Comparison of ENCODE assay signal across 20 cellular contexts in the genomic region with DNA sequence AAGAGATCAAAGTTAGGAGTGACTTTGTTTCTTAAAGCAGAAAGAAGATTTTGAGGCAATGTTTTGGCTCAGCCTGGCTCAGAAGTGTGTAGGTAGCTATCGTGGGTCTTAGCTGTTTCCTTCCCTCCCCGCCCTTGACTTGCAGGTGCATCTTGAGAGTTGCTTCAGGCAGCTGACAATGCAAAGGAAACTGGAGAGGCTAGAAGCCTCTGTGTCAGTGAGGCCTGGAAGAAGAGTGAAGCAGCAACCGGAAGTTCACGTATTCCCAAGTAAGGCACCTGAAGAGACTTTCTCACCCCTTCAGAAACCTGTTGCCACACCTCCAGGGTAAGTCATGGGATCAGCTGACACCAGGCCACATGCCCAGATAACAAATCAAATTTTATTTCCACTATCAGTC. TPM values are rescaled to one million over a fixed set of nuclear protein-coding genes. Genes with fewer than 3 reads are reported as not detected.
A peak's percentile ranks its signal among the peaks of the same experiment; 100 is the strongest.
DNase-seq lines count a peak whose midpoint lies in the region; ATAC-seq, FAIRE-seq and TF ChIP-seq lines count a peak whose summit lies in the region.
"Had no signal": no experiment of that assay in that cellular context is flagged by ENCODE, and none has a peak within 500 bp of the region (broad histone marks: within the 10 kb centered on the region; RNA-seq: fewer than 3 reads in every experiment).

No MANE protein-coding gene starts in this region.

- H2AK5ac ChIP-seq in H1 (ENCODE audit: low read depth, low read length): no peak overlapping the region

- no peak overlapping the region for H2BK12ac ChIP-seq in H1 (ENCODE audit: low read depth, low read length)

- no peak overlapping the region for H3K14ac ChIP-seq in H1 (ENCODE audit: insufficient read length)

- H2BK15ac ChIP-seq in H1 (ENCODE audit: low read length): no peak overlapping the region

- no peaks in the 10 kb centered on the region for H3K36me3 Mint-ChIP-seq in activated CD4-positive, alpha-beta memory T cell treated with anti-CD3 and anti-CD28 coated beads for 36 hours
- H3K36me3 Mint-ChIP-seq in activated CD4-positive, alpha-beta memory T cell treated with anti-CD3 and anti-CD28 coated beads, Interleukin-2, amount 10 ng/mL, durations not matched to agents 7 days and 5 days (ENCODE audit: low read depth): no peaks in the 10 kb centered on the region
- no peaks in the 10 kb centered on the region for H3K36me3 Mint-ChIP-seq in CD4-positive, CD25-positive, alpha-beta regulatory T cell

- H2BK5ac ChIP-seq in H1 (ENCODE audit: low read depth, low read length): no peak overlapping the region

- H3K4me3 ChIP-seq in CD4-positive, CD25-positive, alpha-beta regulatory T cell (ENCODE audit: low read depth, low read length): no peak overlapping the region
- H3K4me3 ChIP-seq in Karpas-422 (ENCODE audit: low read length): no peak overlapping the region
- no peak overlapping the region for H3K4me3 ChIP-seq in H1 (ENCODE audit: extremely low read depth in 1 of 4, insufficient read depth in 2 of 4, low read depth in 3 of 4, low read length in 4 of 4)
- no peak overlapping the region for H3K4me3 ChIP-seq in vagina

- H3K9me2 ChIP-seq in Karpas-422 (replicated peaks; ENCODE audit: insufficient read depth, low read length): no peaks in the 10 kb centered on the region

- peaks cover 4% of the 10 kb centered on the region for H3K4me1 Mint-ChIP-seq in activated CD4-positive, alpha-beta memory T cell treated with anti-CD3 and anti-CD28 coated beads for 36 hours (ENCODE audit: low read depth)
- H3K4me1 Mint-ChIP-seq in activated CD4-positive, alpha-beta memory T cell treated with anti-CD3 and anti-CD28 coated beads, Interleukin-2, amount 10 ng/mL, durations not matched to agents 7 days and 5 days: no peaks in the 10 kb centered on the region
- H3K4me1 Mint-ChIP-seq in CD4-positive, CD25-positive, alpha-beta regulatory T cell: peaks cover 0 to 7% (median 0%) of the 10 kb centered on the region in 4 donors

- H3K27me3 Mint-ChIP-seq in activated CD4-positive, alpha-beta memory T cell treated with anti-CD3 and anti-CD28 coated beads for 36 hours: no peaks in the 10 kb centered on the region
- H3K27me3 Mint-ChIP-seq in activated CD4-positive, alpha-beta memory T cell treated with anti-CD3 and anti-CD28 coated beads, Interleukin-2, amount 10 ng/mL, durations not matched to agents 7 days and 5 days: no peaks in the 10 kb centered on the region
- no peaks in the 10 kb centered on the region for H3K27me3 Mint-ChIP-seq in CD4-positive, CD25-positive, alpha-beta regulatory T cell

- TF ChIP-seq POLR2A in H1 (IDR thresholded peaks at IDR 0.05; ENCODE audit: control extremely low read depth in 1 of 2, low read depth in 2 of 2, low read length in 2 of 2) (no peak), vagina (IDR thresholded peaks at IDR 0.05) (no peak), GM18505 (IDR thresholded peaks at IDR 0.05; ENCODE audit: borderline replicate concordance, extremely low read depth, insufficient read depth, insufficient read length) (no peak)

- TF ChIP-seq EP300 in H1 (IDR thresholded peaks at IDR 0.05; ENCODE audit: borderline replicate concordance in 1 of 2, low read depth in 2 of 2, low read length in 2 of 2): no peak

- H3K23ac ChIP-seq in H1 (ENCODE audit: insufficient read length): no peak overlapping the region

- FAIRE-seq in H1 (lab: Jason Lieb, UNC): no peak

- H3K4me3 Mint-ChIP-seq in activated CD4-positive, alpha-beta memory T cell treated with anti-CD3 and anti-CD28 coated beads for 36 hours: no peak overlapping the region
- H3K4me3 Mint-ChIP-seq in activated CD4-positive, alpha-beta memory T cell treated with anti-CD3 and anti-CD28 coated beads, Interleukin-2, amount 10 ng/mL, durations not matched to agents 7 days and 5 days: no peak overlapping the region
- no peak overlapping the region for H3K4me3 Mint-ChIP-seq in CD4-positive, CD25-positive, alpha-beta regulatory T cell
- H3K4me3 Mint-ChIP-seq: HFFc6 had no signal

- no peak overlapping the region for H3K27ac ChIP-seq in CD4-positive, CD25-positive, alpha-beta regulatory T cell (ENCODE audit: insufficient read depth, low read length, poor library complexity, severe bottlenecking)
- H3K27ac ChIP-seq in Karpas-422 (ENCODE audit: low read length) (no peak overlapping the region), H1 (ENCODE audit: low read depth, low read length) (no peak overlapping the region), vagina (no peak overlapping the region)
- H3K27ac ChIP-seq: HL-60 had no signal

- no peaks in the 10 kb centered on the region for H3K36me3 ChIP-seq in CD4-positive, CD25-positive, alpha-beta regulatory T cell (ENCODE audit: control insufficient read depth, insufficient read depth, low read length)
- H3K36me3 ChIP-seq in Karpas-422 (ENCODE audit: insufficient read depth, low read length) (no peaks in the 10 kb centered on the region), H1 (ENCODE audit: control insufficient read depth in 2 of 4, insufficient read depth in 4 of 4, low read length in 3 of 4) (no peaks in the 10 kb centered on the region), vagina (no peaks in the 10 kb centered on the region)

- CTCF ChIA-PET in activated CD4-positive, alpha-beta memory T cell treated with anti-CD3 and anti-CD28 coated beads for 36 hours (lab: Charles Lee): no interaction called here
- CTCF ChIA-PET in activated CD4-positive, alpha-beta memory T cell treated with anti-CD3 and anti-CD28 coated beads, Interleukin-2, amount 10 ng/mL, durations not matched to agents 7 days and 5 days (lab: Charles Lee): no interaction called here
- CTCF ChIA-PET in H1 (lab: Charles Lee; ENCODE audit: partially characterized antibody): no interaction called here

- intact Hi-C loops in activated CD4-positive, alpha-beta memory T cell treated with anti-CD3 and anti-CD28 coated beads for 36 hours (cut with micrococcal nuclease): no loop called here
- intact Hi-C loops in vagina (cut with DNase I): no loop called here

- H4K20me1 ChIP-seq in Karpas-422 (ENCODE audit: insufficient read depth, low read depth, low read length): no peaks in the 10 kb centered on the region
- no peaks in the 10 kb centered on the region for H4K20me1 ChIP-seq in H1 (replicated peaks in 1 of 2; ENCODE audit: control insufficient read depth in 1 of 2, insufficient read depth in 2 of 2, low read length in 2 of 2)

- H3K79me2 ChIP-seq in Karpas-422 (ENCODE audit: low read length) (no peaks in the 10 kb centered on the region), H1 (ENCODE audit: control insufficient read depth in 1 of 2, insufficient read depth in 2 of 2, low read length in 2 of 2) (no peaks in the 10 kb centered on the region)

- H3K9me3 Mint-ChIP-seq in activated CD4-positive, alpha-beta memory T cell treated with anti-CD3 and anti-CD28 coated beads for 36 hours: no peaks in the 10 kb centered on the region
- no peaks in the 10 kb centered on the region for H3K9me3 Mint-ChIP-seq in activated CD4-positive, alpha-beta memory T cell treated with anti-CD3 and anti-CD28 coated beads, Interleukin-2, amount 10 ng/mL, durations not matched to agents 7 days and 5 days
- H3K9me3 Mint-ChIP-seq in CD4-positive, CD25-positive, alpha-beta regulatory T cell: peaks cover 0 to 2% (median 0%) of the 10 kb centered on the region in 7 donors
- H3K9me3 Mint-ChIP-seq: HFFc6 had no signal

- no peak overlapping the region for H4K5ac ChIP-seq in H1 (ENCODE audit: insufficient read length, low read depth, low read length)

- H3K27me3 ChIP-seq in CD4-positive, CD25-positive, alpha-beta regulatory T cell (ENCODE audit: control insufficient read depth, insufficient read depth, low read length): no peaks in the 10 kb centered on the region
- H3K27me3 ChIP-seq in Karpas-422 (ENCODE audit: low read length): no peaks in the 10 kb centered on the region
- no peaks in the 10 kb centered on the region for H3K27me3 ChIP-seq in H1 (replicated peaks in 1 of 4; ENCODE audit: control insufficient read depth in 3 of 4, extremely low read depth in 1 of 4, insufficient read depth in 3 of 4, low read length in 3 of 4)
- no peaks in the 10 kb centered on the region for H3K27me3 ChIP-seq in vagina

- no peak overlapping the region for H2BK120ac ChIP-seq in H1 (replicated peaks; ENCODE audit: low read depth, low read length)

- no peak overlapping the region for H3K27ac Mint-ChIP-seq in activated CD4-positive, alpha-beta memory T cell treated with anti-CD3 and anti-CD28 coated beads for 36 hours
- H3K27ac Mint-ChIP-seq in activated CD4-positive, alpha-beta memory T cell treated with anti-CD3 and anti-CD28 coated beads, Interleukin-2, amount 10 ng/mL, durations not matched to agents 7 days and 5 days: no peak overlapping the region
- peak overlapping the region; percentile 22 to 50 (median 44) for H3K27ac Mint-ChIP-seq in CD4-positive, CD25-positive, alpha-beta regulatory T cell
- H3K27ac Mint-ChIP-seq: HFFc6 had no signal

- no peak overlapping the region for H3K18ac ChIP-seq in H1 (ENCODE audit: extremely low read depth, low read length)

- H4K8ac ChIP-seq in H1 (ENCODE audit: extremely low read depth, insufficient read depth, low read length): no peak overlapping the region

- TF ChIP-seq RAD21 in H1 (IDR thresholded peaks at IDR 0.05 in 1 of 2, conservative IDR thresholded peaks at IDR 0.05 in 1 of 2; ENCODE audit: low read depth in 2 of 2, low read length in 2 of 2): no peak

- no peaks in the 10 kb centered on the region for H3K4me1 ChIP-seq in CD4-positive, CD25-positive, alpha-beta regulatory T cell (ENCODE audit: control insufficient read depth, insufficient read depth, low read length, poor library complexity, severe bottlenecking)
- H3K4me1 ChIP-seq in Karpas-422 (ENCODE audit: low read length) (no peaks in the 10 kb centered on the region), H1 (replicated peaks in 1 of 4; ENCODE audit: control insufficient read depth in 3 of 4, insufficient read depth in 4 of 4, low read length in 3 of 4) (no peaks in the 10 kb centered on the region), vagina (no peaks in the 10 kb centered on the region)

- H4K91ac ChIP-seq in H1 (replicated peaks; ENCODE audit: insufficient read length, low read length): no peak overlapping the region

- no peak for ATAC-seq in CD4-positive, CD25-positive, alpha-beta regulatory T cell (ENCODE audit: low read depth in 2 of 2)
- ATAC-seq in GM18505 (IDR thresholded peaks at IDR 0.05; ENCODE audit: unreplicated experiment): no peak

- no peak overlapping the region for H3K4me2 ChIP-seq in Karpas-422 (ENCODE audit: low read depth, low read length, poor library complexity, severe bottlenecking)
- H3K4me2 ChIP-seq in H1 (ENCODE audit: insufficient read depth in 1 of 2, low read depth in 2 of 2, low read length in 2 of 2): no peak overlapping the region

- TF ChIP-seq CTCF in H1 (IDR thresholded peaks at IDR 0.05; ENCODE audit: control extremely low read depth in 1 of 3, insufficient read depth in 1 of 3, low read depth in 1 of 3, low read length in 3 of 3): no peak
- TF ChIP-seq CTCF in vagina (IDR thresholded peaks at IDR 0.05): no peak

- H3K23me2 ChIP-seq in H1 (ENCODE audit: low read depth, low read length): no peaks in the 10 kb centered on the region

- H3K9ac ChIP-seq in Karpas-422 (ENCODE audit: low read length) (no peak overlapping the region), H1 (replicated peaks in 1 of 4; ENCODE audit: extremely low read depth in 1 of 4, low read depth in 3 of 4, low read length in 3 of 4) (no peak overlapping the region)

- H2BK20ac ChIP-seq in H1 (ENCODE audit: low read length): no peak overlapping the region

- H2AFZ ChIP-seq in Karpas-422 (ENCODE audit: low read length): 0 out of 2 replicates have a peak overlapping the region, but pooled peaks have one; percentile 43
- H2AFZ ChIP-seq in H1 (ENCODE audit: low read length): peak overlapping the region; percentile 32; the same call in 1 of the 2 replicates

- no peak overlapping the region for H3K56ac ChIP-seq in H1 (replicated peaks; ENCODE audit: insufficient read length, low read depth, low read length)

- WGBS in H1 (ENCODE audit: extremely low coverage in 1 of 2, insufficient coverage in 1 of 2, insufficient read length in 1 of 2, insufficient replicate concordance in 2 of 2, low coverage in 1 of 2, low lambda C conversion rate in 2 of 2, missing lambda C conversion rate in 1 of 2), 2 experiments: 76% methylated on average over 3 of the region's 4 CpGs; no CpG with 5 or more reads in 1 of the 2 experiments

- H3K4ac ChIP-seq in H1 (replicated peaks; ENCODE audit: insufficient read length, low read depth, low read length): no peak overlapping the region

- H3K79me1 ChIP-seq in H1 (ENCODE audit: low read depth, low read length): no peaks in the 10 kb centered on the region

- POLR2A ChIA-PET in activated CD4-positive, alpha-beta memory T cell treated with anti-CD3 and anti-CD28 coated beads for 36 hours (lab: Charles Lee): no interaction called here
- POLR2A ChIA-PET in activated CD4-positive, alpha-beta memory T cell treated with anti-CD3 and anti-CD28 coated beads, Interleukin-2, amount 10 ng/mL, durations not matched to agents 7 days and 5 days (lab: Charles Lee): no interaction called here
- POLR2A ChIA-PET in H1 (lab: Charles Lee; ENCODE audit: partially characterized antibody): no interaction called here

- no peaks in the 10 kb centered on the region for H3K9me3 ChIP-seq in CD4-positive, CD25-positive, alpha-beta regulatory T cell (ENCODE audit: control insufficient read depth in 2 of 2, low read length in 2 of 2)
- peaks cover 3% of the 10 kb centered on the region; the same call in 1 of the 2 replicates for H3K9me3 ChIP-seq in Karpas-422 (ENCODE audit: low read length)
- no peaks in the 10 kb centered on the region for H3K9me3 ChIP-seq in H1 (ENCODE audit: insufficient read depth in 2 of 2, low read depth in 1 of 2, low read length in 1 of 2)
- no peaks in the 10 kb centered on the region for H3K9me3 ChIP-seq in vagina

- DNase-seq in activated CD4-positive, alpha-beta memory T cell treated with anti-CD3 and anti-CD28 coated beads for 36 hours: peak; percentile 9
- no peak for DNase-seq in activated CD4-positive, alpha-beta memory T cell treated with anti-CD3 and anti-CD28 coated beads, Interleukin-2, amount 10 ng/mL, durations not matched to agents 7 days and 5 days
- DNase-seq in CD4-positive, CD25-positive, alpha-beta regulatory T cell: peak in 1 of 3 donors; percentile 7
- DNase-seq in Karpas-422 (no peak), H1 (ENCODE audit: low read depth in 1 of 2, low spot score in 2 of 2) (no peak), NCI-H748 (lab: John Stamatoyannopoulos, UW; ENCODE audit: unreplicated experiment) (no peak), vagina (ENCODE audit: extremely low spot score in 2 of 2) (no peak)
- DNase-seq: 8988T; C1 segment of cervical spinal cord; DMS53; GOT3; HFFc6; NCI-H1048; NCI-H146; NCI-H345; NCI-H526 treated with DMSO at 0.1 percent for 48 hours; NK-92 treated with Interleukin-12 subunit alpha and Interleukin-12 subunit beta, amount 100 ng/mL, for 24 hours had no signal

RNA-seq across cellular contexts. Expression of a gene that starts 10.6 kb away (rescaled TPM):
- total RNA-seq in activated CD4-positive, alpha-beta memory T cell treated with anti-CD3 and anti-CD28 coated beads for 36 hours: under 1 TPM; 0.45 to 0.48 TPM
- total RNA-seq in activated CD4-positive, alpha-beta memory T cell treated with anti-CD3 and anti-CD28 coated beads, Interleukin-2, amount 10 ng/mL, durations not matched to agents 7 days and 5 days: under 1 TPM; 0.15 to 0.35 TPM
- 1.2 TPM for total RNA-seq in CD4-positive, CD25-positive, alpha-beta regulatory T cell
- polyA plus RNA-seq in CD4-positive, CD25-positive, alpha-beta regulatory T cell: under 1 TPM in 3 of 4 donors, not detected in 1; 0.07 to 0.49 (median 0.44) TPM
- total RNA-seq in Karpas-422 (2014; rRNA removed; shearing (Covaris generic); ENCODE audit: low replicate concordance): not detected in 2 replicates
- 1.2 and 1.3 TPM in 2 replicates for total RNA-seq in H1 (2021; fragmentation: NEBNext Ultra II Directional; extraction: Animal tissue kit (Norgen Biotek cat#: 25700))
- 0.70 and 0.83 TPM in 2 replicates for polyA plus RNA-seq in H1 (2011; rRNA removed)
- 0.81 TPM for polyA plus RNA-seq in H1 (2011; cell fraction: cytosol; rRNA removed)
- 0.81 TPM for polyA plus RNA-seq in H1 (2011; cell fraction: nucleus; rRNA removed)
- 0.62 to 1.0 TPM (median 0.71 TPM) in 4 replicates for polyA plus RNA-seq in H1 (2012, experiment 1 of 2)
- 0.37 TPM for polyA plus RNA-seq in H1 (2012, experiment 2 of 2)
- polyA plus RNA-seq in H1 (2013, experiment 1 of 2): 0.79 TPM
- polyA plus RNA-seq in H1 (2013, experiment 2 of 2): 0.72 TPM
- polyA minus RNA-seq in H1 (2011; rRNA and poly(A)+ RNA removed): 1.6 and 2.3 TPM in 2 replicates
- 1.6 TPM for polyA minus RNA-seq in H1 (2011; cell fraction: cytosol; rRNA and poly(A)+ RNA removed)
- 2.2 TPM for polyA minus RNA-seq in H1 (2011; cell fraction: nucleus; rRNA and poly(A)+ RNA removed)
- total RNA-seq in vagina: 0.74 TPM
- total RNA-seq: G401, HFFc6 had no signal

RNA-seq across cellular contexts. Expression of a gene that starts 30.2 kb away (rescaled TPM):
- total RNA-seq in activated CD4-positive, alpha-beta memory T cell treated with anti-CD3 and anti-CD28 coated beads for 36 hours: not detected
- not detected for total RNA-seq in activated CD4-positive, alpha-beta memory T cell treated with anti-CD3 and anti-CD28 coated beads, Interleukin-2, amount 10 ng/mL, durations not matched to agents 7 days and 5 days
- total RNA-seq in CD4-positive, CD25-positive, alpha-beta regulatory T cell: not detected
- not detected for polyA plus RNA-seq in CD4-positive, CD25-positive, alpha-beta regulatory T cell
- not detected in 2 replicates for total RNA-seq in Karpas-422 (2014; rRNA removed; shearing (Covaris generic); ENCODE audit: low replicate concordance)
- not detected in 2 replicates for total RNA-seq in H1 (2021; fragmentation: NEBNext Ultra II Directional; extraction: Animal tissue kit (Norgen Biotek cat#: 25700))
- polyA plus RNA-seq in H1 (2011; rRNA removed): not detected in 2 replicates
- not detected for polyA plus RNA-seq in H1 (2011; cell fraction: cytosol; rRNA removed)
- not detected for polyA plus RNA-seq in H1 (2011; cell fraction: nucleus; rRNA removed)
- not detected in 4 replicates for polyA plus RNA-seq in H1 (2012, experiment 1 of 2)
- not detected for polyA plus RNA-seq in H1 (2012, experiment 2 of 2)
- polyA plus RNA-seq in H1 (2013, experiment 1 of 2): not detected
- not detected for polyA plus RNA-seq in H1 (2013, experiment 2 of 2)
- polyA minus RNA-seq in H1 (2011; rRNA and poly(A)+ RNA removed): not detected in 2 replicates
- not detected for polyA minus RNA-seq in H1 (2011; cell fraction: cytosol; rRNA and poly(A)+ RNA removed)
- polyA minus RNA-seq in H1 (2011; cell fraction: nucleus; rRNA and poly(A)+ RNA removed): not detected
- total RNA-seq in vagina: not detected
- total RNA-seq: G401, HFFc6 had no signal

Comparison
In these comparisons a context has a peak if more than half of its experiments do, and no peak if none do; other contexts are left out.
1. H3K27ac Mint-ChIP-seq: peak in CD4-positive, CD25-positive, alpha-beta regulatory T cell (3 of 3); none in activated CD4-positive, alpha-beta memory T cell treated with anti-CD3 and anti-CD28 coated beads for 36 hours (single experiment) and activated CD4-positive, alpha-beta memory T cell treated with anti-CD3 and anti-CD28 coated beads, Interleukin-2, amount 10 ng/mL, durations not matched to agents 7 days and 5 days (single experiment).